18 cellular contexts compared by ENCODE assay signal in genomic region chr5:142508027-142508426, GRCh38.
DNase-seq lines count a peak whose midpoint lies in the region; ATAC-seq and TF ChIP-seq lines count a peak whose summit lies in the region.
"Had no signal": no experiment of that assay in that cellular context is flagged by ENCODE, and none has a peak within 500 bp of the region (broad histone marks: within the 10 kb centered on the region; RNA-seq: fewer than 3 reads in every experiment).

No MANE protein-coding gene starts in this region.

- H3K36me3 Mint-ChIP-seq in neural crest cell (ENCODE audit: low read depth) = no peaks in the 10 kb centered on the region

- H3K9me3 Mint-ChIP-seq in neural crest cell = no peaks in the 10 kb centered on the region
- H3K9me3 Mint-ChIP-seq: T-helper 2 cell treated with Interferon-gamma antibody and Interleukin-4, amounts not matched to agents 5 μg/mL and 100 μg/mL, for 36 hours had no signal

- no peak overlapping the region for H3K4me3 Mint-ChIP-seq in neural crest cell
- H3K4me3 Mint-ChIP-seq: B cell; T-helper 2 cell treated with Interferon-gamma antibody and Interleukin-4, amounts not matched to agents 5 μg/mL and 100 μg/mL, for 36 hours had no signal

- H3K27me3 ChIP-seq in esophagus squamous epithelium = peaks cover 0 to 76% (median 0%) of the 10 kb centered on the region in 4 donors
- H3K27me3 ChIP-seq: thyroid gland had no signal

- TF ChIP-seq POLR2A in esophagus squamous epithelium (IDR thresholded peaks at IDR 0.05) = no peak

- peaks cover 4 to 27% (median 8%) of the 10 kb centered on the region in 3 donors for H3K4me1 ChIP-seq in esophagus squamous epithelium

- peak overlapping the region; percentile 23 for H3K27ac Mint-ChIP-seq in neural crest cell (ENCODE audit: unreplicated experiment)
- H3K27ac Mint-ChIP-seq: B cell; T-helper 2 cell treated with Interferon-gamma antibody and Interleukin-4, amounts not matched to agents 5 μg/mL and 100 μg/mL, for 36 hours had no signal

- peak overlapping the region in 3 of 4 donors; percentile 6 to 55 (median 22) for H3K27ac ChIP-seq in esophagus squamous epithelium
- H3K27ac ChIP-seq: thyroid gland had no signal

- TF ChIP-seq CTCF in LNCaP clone FGC (IDR thresholded peaks at IDR 0.05; ENCODE audit: control insufficient read depth, extremely low read depth, insufficient read depth) (no peak), esophagus squamous epithelium (IDR thresholded peaks at IDR 0.05) (no peak), neural crest cell (conservative IDR thresholded peaks at IDR 0.05) (no peak), GM10266 (IDR thresholded peaks at IDR 0.05; ENCODE audit: control insufficient read depth, insufficient read depth, low read depth, missing control alignments) (no peak)

- intact Hi-C loops in esophagus squamous epithelium (cut with DNase I) = no loop called here

- DNase-seq in DMS53 (lab: John Stamatoyannopoulos, UW) (peak; percentile 61), LNCaP clone FGC (ENCODE audit: low read depth) (peak; percentile 34), esophagus squamous epithelium (lab: John Stamatoyannopoulos, UW) (no peak), neural crest cell (ENCODE audit: low read depth, low spot score) (no peak), GM10266 (ENCODE audit: extremely low spot score) (no peak)
- DNase-seq: central memory CD4-positive, alpha-beta T cell; effector memory CD4-positive, alpha-beta T cell; foreskin melanocyte; MM.1S; NCI-H1694; occipital lobe; SIG-M5; stimulated activated CD8-positive, alpha-beta memory T cell treated with anti-CD3 and anti-CD28 coated beads, Interleukin-4, amount 100 ng/mL, for 48 hours; thyroid gland had no signal

- H3K4me1 Mint-ChIP-seq in neural crest cell = peaks cover 44% of the 10 kb centered on the region
- H3K4me1 Mint-ChIP-seq: B cell had no signal

- H3K27me3 Mint-ChIP-seq in neural crest cell (ENCODE audit: low read depth) = no peaks in the 10 kb centered on the region

- H3K36me3 ChIP-seq in esophagus squamous epithelium = no peaks in the 10 kb centered on the region
- H3K36me3 ChIP-seq: thyroid gland had no signal

- WGBS in esophagus squamous epithelium, 2 donors = 23 to 46% methylated on average over 11 of the region's 11 CpGs

- no peak for ATAC-seq in GM21528 (IDR thresholded peaks at IDR 0.05; ENCODE audit: low FRiP score, unreplicated experiment)
- no peak for ATAC-seq in HG02623 (IDR thresholded peaks at IDR 0.05; ENCODE audit: unreplicated experiment)

- H3K4me3 ChIP-seq in LNCaP clone FGC (ENCODE audit: low read depth, low read length) (peak overlapping the region; percentile 8; the same call in 1 of the 2 replicates), esophagus squamous epithelium (peak overlapping the region in 1 of 4 donors; percentile 13)
- H3K4me3 ChIP-seq: thyroid gland had no signal

- no peaks in the 10 kb centered on the region for H3K9me3 ChIP-seq in esophagus squamous epithelium
- H3K9me3 ChIP-seq: thyroid gland had no signal

Comparison
In these comparisons a context has a peak if more than half of its experiments do, and no peak if none do; other contexts are left out.
1. DNase-seq: peak in DMS53 (single experiment) and LNCaP clone FGC (single experiment); none in esophagus squamous epithelium (single experiment), neural crest cell (single experiment) and GM10266 (single experiment).